Comparison of ENCODE assay signal across 24 cellular contexts in genomic region chr14:40386433-40386832, GRCh38.
DNase-seq lines count a peak whose midpoint lies in the region; ATAC-seq, FAIRE-seq and TF ChIP-seq lines count a peak whose summit lies in the region.
"Had no signal": no experiment of that assay in that cellular context is flagged by ENCODE, and none has a peak within 500 bp of the region (broad histone marks: within the 10 kb centered on the region; RNA-seq: fewer than 3 reads in every experiment).

No MANE protein-coding gene starts in this region.

- no peaks in the 10 kb centered on the region for H3K9me3 Mint-ChIP-seq in Caco-2 (ENCODE audit: unreplicated experiment)
- H3K9me3 Mint-ChIP-seq: activated CD8-positive, alpha-beta T cell treated with anti-CD3 and anti-CD28 coated beads for 36 hours; activated naive CD4-positive, alpha-beta T cell treated with anti-CD3 and anti-CD28 coated beads, Interleukin-2, amount 50 U/mL, for 72 hours; GM23338 had no signal

- H3K27ac ChIP-seq in HepG2 (ENCODE audit: extremely low read length, insufficient read depth, low read length), result no peak overlapping the region
- H3K27ac ChIP-seq in vagina, result no peak overlapping the region
- H3K27ac ChIP-seq: prostate gland had no signal

- peak overlapping the region; percentile 53 for H3K27ac Mint-ChIP-seq in Caco-2 (ENCODE audit: unreplicated experiment)
- H3K27ac Mint-ChIP-seq: activated CD8-positive, alpha-beta T cell treated with anti-CD3 and anti-CD28 coated beads for 36 hours; activated naive CD4-positive, alpha-beta T cell treated with anti-CD3 and anti-CD28 coated beads, Interleukin-2, amount 50 U/mL, for 72 hours; activated T-helper 2 cell treated with anti-CD3 and anti-CD28 coated beads, Interferon-gamma antibody, Interleukin-2, Interleukin-4, amounts not matched to agents 10 μg/mL and 5 μg/mL and 100 μg/mL, durations not matched to agents 14 hours and 24 hours and 36 hours; GM23338 had no signal

- no TSS peak for BruUV-seq in Caco-2 (replicated peaks; lab: Mats Ljungman, UMichigan)
- BruUV-seq in HepG2 (replicated peaks; lab: Mats Ljungman, UMichigan), result no TSS peak

- DNase-seq in Caco-2 (no peak), NCI-H2171 treated with DMSO at 0.1 percent for 48 hours (lab: John Stamatoyannopoulos, UW) (peak; percentile 75), HepG2 (ENCODE audit: low spot score) (no peak), vagina (ENCODE audit: extremely low spot score in 2 of 2) (no peak), HEK293T (ENCODE audit: extremely low spot score) (no peak)
- DNase-seq: 8988T; activated CD4-positive, CD25-positive, alpha-beta regulatory T cell treated with anti-CD3 and anti-CD28 coated beads, Interleukin-2, amount 50 U/mL, for 72 hours; activated CD8-positive, alpha-beta T cell treated with anti-CD3 and anti-CD28 coated beads for 36 hours; IMR-90; left ventricle myocardium superior; NCI-H187; NCI-H748 treated with DMSO at 0.1 percent for 48 hours; RPMI8226; stimulated activated CD4-positive, alpha-beta T cell treated with anti-CD3 and anti-CD28 coated beads, Interleukin-15, amount 100 ng/mL, for 24 hours; stimulated activated naive CD4-positive, alpha-beta T cell had no signal

- H3K4me3 Mint-ChIP-seq in Caco-2 (ENCODE audit: unreplicated experiment), result no peak overlapping the region
- H3K4me3 Mint-ChIP-seq: activated CD8-positive, alpha-beta T cell treated with anti-CD3 and anti-CD28 coated beads for 36 hours; GM23338 had no signal

- intact Hi-C loops in Caco-2 (cut with micrococcal nuclease; ENCODE audit: unreplicated experiment), result no loop called here
- intact Hi-C loops in HepG2 (cut with micrococcal nuclease; ENCODE audit: unreplicated experiment), result no loop called here
- intact Hi-C loops in vagina (cut with DNase I), result no loop called here

- FAIRE-seq in HepG2 (lab: Jason Lieb, UNC), result no peak
- FAIRE-seq: bronchial epithelial cell, islet of Langerhans had no signal

- POLR2A ChIA-PET in Caco-2 (lab: Charles Lee) (no interaction called here), HepG2 (lab: Yijun Ruan, JAX) (no interaction called here), HEK293T (lab: Yijun Ruan, JAX) (no interaction called here)

- TF ChIP-seq CTCF in Caco-2 (IDR thresholded peaks at IDR 0.05; ENCODE audit: insufficient read depth in 1 of 2, low read depth in 1 of 2, low read length in 1 of 2, severe bottlenecking in 1 of 2, unreplicated experiment in 1 of 2), result no peak
- no peak for TF ChIP-seq CTCF in HepG2 (CRISPR knock-in tag; IDR thresholded peaks at IDR 0.05)
- no peak for TF ChIP-seq CTCF in vagina (IDR thresholded peaks at IDR 0.05)

- no peaks in the 10 kb centered on the region for H3K27me3 Mint-ChIP-seq in Caco-2 (ENCODE audit: insufficient read depth, unreplicated experiment)
- H3K27me3 Mint-ChIP-seq: activated CD8-positive, alpha-beta T cell treated with anti-CD3 and anti-CD28 coated beads for 36 hours had no signal

- no peak overlapping the region for H3K9ac ChIP-seq in HepG2 (ENCODE audit: insufficient read depth, low read depth, low read length)

- in situ Hi-C loops in HepG2 (cut with HindIII; ENCODE audit: extremely low pct_ligation_motif_present, low pct_unique_long_range_greater_than_20kb), result no loop called here

- H3K4me1 Mint-ChIP-seq in Caco-2 (ENCODE audit: low read depth, unreplicated experiment), result no peaks in the 10 kb centered on the region

- no peak overlapping the region for H3K4me2 ChIP-seq in HepG2 (ENCODE audit: low read depth, low read length)
- H3K4me2 ChIP-seq: GM23338 had no signal

- no peak for TF ChIP-seq EP300 in HepG2 (IDR thresholded peaks at IDR 0.05; ENCODE audit: low read depth in 2 of 2, low read length in 2 of 2)
- TF ChIP-seq EP300 in HepG2 (CRISPR knock-in tag; IDR thresholded peaks at IDR 0.05; ENCODE audit: borderline replicate concordance), result no peak

- no peak overlapping the region for H3K4me3 ChIP-seq in Caco-2 (ENCODE audit: low read depth, low read length)
- no peak overlapping the region for H3K4me3 ChIP-seq in HepG2 (replicated peaks in 1 of 3; ENCODE audit: insufficient read depth in 1 of 3, low read depth in 2 of 3, low read length in 3 of 3)
- H3K4me3 ChIP-seq in vagina, result no peak overlapping the region
- H3K4me3 ChIP-seq: GM23338, prostate gland had no signal

- H3K36me3 ChIP-seq in Caco-2 (ENCODE audit: control insufficient read depth, insufficient read depth, low read length) (no peaks in the 10 kb centered on the region), HepG2 (replicated peaks in 1 of 2; ENCODE audit: control insufficient read depth in 1 of 2, insufficient read depth in 2 of 2, low read length in 2 of 2) (no peaks in the 10 kb centered on the region), vagina (no peaks in the 10 kb centered on the region)
- H3K36me3 ChIP-seq: prostate gland had no signal

- H3K27me3 ChIP-seq in Caco-2 (replicated peaks; ENCODE audit: control insufficient read depth, insufficient read depth, low read length) (no peaks in the 10 kb centered on the region), HepG2 (ENCODE audit: control insufficient read depth in 1 of 2, insufficient read depth in 2 of 2, low read length in 2 of 2) (no peaks in the 10 kb centered on the region), vagina (no peaks in the 10 kb centered on the region)

- ATAC-seq in GM19463 (IDR thresholded peaks at IDR 0.05; ENCODE audit: unreplicated experiment), result peak; percentile 64
- peak; percentile 53 for ATAC-seq in HG03097 (IDR thresholded peaks at IDR 0.05; ENCODE audit: low FRiP score, unreplicated experiment)
- ATAC-seq in HepG2, result no peak
- ATAC-seq in HG03139 (IDR thresholded peaks at IDR 0.05; ENCODE audit: unreplicated experiment), result no peak
- ATAC-seq: activated CD8-positive, alpha-beta T cell treated with anti-CD3 and anti-CD28 coated beads for 36 hours; activated naive CD4-positive, alpha-beta T cell treated with anti-CD3 and anti-CD28 coated beads, Interleukin-2, amount 50 U/mL, for 72 hours; GM23338; left ventricle myocardium superior had no signal

- H2AFZ ChIP-seq in HepG2 (ENCODE audit: low read length), result no peak overlapping the region
- H2AFZ ChIP-seq: GM23338 had no signal

- H3K9me3 ChIP-seq in Caco-2 (no peaks in the 10 kb centered on the region; the same call in 1 of the 2 replicates), HepG2 (ENCODE audit: low read length) (peaks cover 84% of the 10 kb centered on the region), vagina (no peaks in the 10 kb centered on the region)
- H3K9me3 ChIP-seq: prostate gland had no signal

- CTCF ChIA-PET in Caco-2 (lab: Charles Lee), result no interaction called here
- CTCF ChIA-PET in HepG2 (lab: Yijun Ruan, JAX; ENCODE audit: low intra/inter-chr PET ratio, low total read pairs), result no interaction called here
- CTCF ChIA-PET in HEK293T (lab: Yijun Ruan, JAX), result no interaction called here

- H4K20me1 ChIP-seq in HepG2 (ENCODE audit: insufficient read depth, low read length), result no peaks in the 10 kb centered on the region

- WGBS in HepG2 (ENCODE audit: low lambda C conversion rate), result 56% methylated on average over 1 of the region's 1 CpG

- H3K79me2 ChIP-seq in HepG2 (ENCODE audit: insufficient read depth, low read length), result no peaks in the 10 kb centered on the region

- no peak for TF ChIP-seq RAD21 in HepG2 (CRISPR knock-in tag; IDR thresholded peaks at IDR 0.05)

- H3K4me1 ChIP-seq in Caco-2, result no peaks in the 10 kb centered on the region
- no peaks in the 10 kb centered on the region for H3K4me1 ChIP-seq in HepG2 (ENCODE audit: insufficient read depth, low read length)
- H3K4me1 ChIP-seq in vagina, result no peaks in the 10 kb centered on the region
- H3K4me1 ChIP-seq: prostate gland had no signal

- TF ChIP-seq POLR2A in HepG2 (IDR thresholded peaks at IDR 0.05; ENCODE audit: insufficient read depth in 1 of 2, low read depth in 2 of 2, low read length in 2 of 2) (no peak), vagina (IDR thresholded peaks at IDR 0.05) (no peak)

- H3K36me3 Mint-ChIP-seq in Caco-2 (ENCODE audit: insufficient read depth, unreplicated experiment), result no peaks in the 10 kb centered on the region
- H3K36me3 Mint-ChIP-seq: activated naive CD4-positive, alpha-beta T cell treated with anti-CD3 and anti-CD28 coated beads, Interleukin-2, amount 50 U/mL, for 72 hours had no signal

TF ChIP-seq in HepG2, 621 proteins besides CTCF, POLR2A, EP300 and RAD21:
- no peak for TF ChIP-seq ZNF674 (CRISPR knock-in tag; IDR thresholded peaks at IDR 0.05; ENCODE audit: low read depth)

TF ChIP-seq in HEK293T, 16 proteins besides CTCF, POLR2A, EP300 and RAD21:
- TF ChIP-seq SUZ12 (IDR thresholded peaks at IDR 0.05), result no peak
- TF ChIP-seq SP1 (IDR thresholded peaks at IDR 0.05), result no peak
- TF ChIP-seq FOXM1 (IDR thresholded peaks at IDR 0.05; ENCODE audit: borderline replicate concordance), result no peak
- TF ChIP-seq FOXK2 (IDR thresholded peaks at IDR 0.05), result no peak
- TF ChIP-seq BHLHE40 (IDR thresholded peaks at IDR 0.05; ENCODE audit: borderline replicate concordance), result no peak
- TF ChIP-seq ZNF384 (IDR thresholded peaks at IDR 0.05), result no peak
- no peak for TF ChIP-seq PKNOX1 (IDR thresholded peaks at IDR 0.05)
- no peak for TF ChIP-seq LEF1 (IDR thresholded peaks at IDR 0.05; ENCODE audit: borderline replicate concordance)
- no peak for TF ChIP-seq HDGF (IDR thresholded peaks at IDR 0.05; ENCODE audit: borderline replicate concordance)
- TF ChIP-seq FOXA1 (IDR thresholded peaks at IDR 0.05), result no peak
- TF ChIP-seq ARNT (IDR thresholded peaks at IDR 0.05), result no peak
- TF ChIP-seq ELF4 (IDR thresholded peaks at IDR 0.05), result no peak

Comparison
In these comparisons a context has a peak if more than half of its experiments do, and no peak if none do; other contexts are left out.
1. ATAC-seq: peak in GM19463 (single experiment) and HG03097 (single experiment); none in HepG2 (single experiment) and HG03139 (single experiment).